Comparison of ENCODE assay signal across 19 cellular contexts in genomic region chr21:34818663-34819158, GRCh38.
DNase-seq lines count a peak whose midpoint lies in the region; ATAC-seq and TF ChIP-seq lines count a peak whose summit lies in the region.
"Had no signal": no experiment of that assay in that cellular context is flagged by ENCODE, and none has a peak within 500 bp of the region (broad histone marks: within the 10 kb centered on the region; RNA-seq: fewer than 3 reads in every experiment).

No MANE protein-coding gene starts in this region.

- H3K27ac Mint-ChIP-seq in mesothelial cell of epicardium: peak overlapping the region; percentile 52
- H3K27ac Mint-ChIP-seq: progenitor cell of endocrine pancreas; T-helper 1 cell treated with Interleukin-12 subunit alpha and Interleukin-12 subunit beta and Interleukin-4 antibody, amounts not matched to agents 30 μg/mL and 1 μg/mL, for 36 hours had no signal

- H3K27me3 ChIP-seq in colonic mucosa: no peaks in the 10 kb centered on the region
- H3K27me3 ChIP-seq: left lung had no signal

- DNase-seq in AG08395 (ENCODE audit: low spot score) (peak; percentile 40), RWPE1 (ENCODE audit: low spot score) (no peak), colonic mucosa (peak; percentile 13), mesothelial cell of epicardium (ENCODE audit: low spot score in 2 of 2, unreplicated experiment in 2 of 2) (no peak), NCI-H1436 (lab: John Stamatoyannopoulos, UW) (no peak), HPDE6-E6E7 (ENCODE audit: extremely low spot score) (no peak), lower leg skin (ENCODE audit: low spot score in 2 of 2) (no peak)
- DNase-seq: activated CD4-positive, CD25-positive, alpha-beta regulatory T cell treated with anti-CD3 and anti-CD28 coated beads, Interleukin-2, amount 50 U/mL, for 72 hours; amygdala; GF-D8; hippocampal formation; left lung; NCI-H2227 treated with DMSO at 0.1 percent for 48 hours had no signal

- no peaks in the 10 kb centered on the region for H3K9me3 ChIP-seq in colonic mucosa
- H3K9me3 ChIP-seq: HAP-1, left lung had no signal

- peaks cover 26% of the 10 kb centered on the region for H3K36me3 Mint-ChIP-seq in mesothelial cell of epicardium

- peaks cover 57% of the 10 kb centered on the region for H3K4me1 Mint-ChIP-seq in mesothelial cell of epicardium

- no peaks in the 10 kb centered on the region for H3K9me3 Mint-ChIP-seq in mesothelial cell of epicardium
- H3K9me3 Mint-ChIP-seq: T-helper 1 cell treated with Interleukin-12 subunit alpha and Interleukin-12 subunit beta and Interleukin-4 antibody, amounts not matched to agents 30 μg/mL and 1 μg/mL, for 36 hours had no signal

- intact Hi-C loops in colonic mucosa (cut with DNase I): no loop called here
- intact Hi-C loops in lower leg skin (cut with DNase I; ENCODE audit: low total_unique reads): no loop called here

- H3K4me3 ChIP-seq in colonic mucosa: no peak overlapping the region
- no peak overlapping the region for H3K4me3 ChIP-seq in lower leg skin (ENCODE audit: low read depth, poor library complexity, severe bottlenecking)
- H3K4me3 ChIP-seq: coronary artery, HAP-1, left lung had no signal

- peaks cover 3% of the 10 kb centered on the region for H3K4me1 ChIP-seq in colonic mucosa

- no peak for TF ChIP-seq POLR2A in lower leg skin (IDR thresholded peaks at IDR 0.05)

- peak overlapping the region; percentile 99 for H3K27ac ChIP-seq in RWPE1
- H3K27ac ChIP-seq in colonic mucosa: no peak overlapping the region
- H3K27ac ChIP-seq: left lung had no signal

- no peak for TF ChIP-seq CTCF in RWPE1 (conservative IDR thresholded peaks at IDR 0.05; ENCODE audit: low read depth)
- TF ChIP-seq CTCF in colonic mucosa (IDR thresholded peaks at IDR 0.05): no peak
- no peak for TF ChIP-seq CTCF in mesothelial cell of epicardium (IDR thresholded peaks at IDR 0.05; ENCODE audit: unreplicated experiment)
- TF ChIP-seq CTCF in lower leg skin (IDR thresholded peaks at IDR 0.05): no peak

- H3K36me3 ChIP-seq in colonic mucosa: no peaks in the 10 kb centered on the region
- H3K36me3 ChIP-seq: HAP-1 had no signal

- CTCF ChIA-PET in RWPE1 (lab: Yijun Ruan, JAX): interaction anchor here (2.5 kb wide), 1 partner anchor 73 kb away, joined by 8 read pairs; no protein-coding TSS in a partner anchor

- 41 to 48% methylated on average over 8 of the region's 8 CpGs for WGBS in lower leg skin, 2 donors

- H3K27me3 Mint-ChIP-seq in mesothelial cell of epicardium (ENCODE audit: low read depth): no peaks in the 10 kb centered on the region

- H3K9ac ChIP-seq in colonic mucosa (ENCODE audit: low read depth in 2 of 2, low read length in 2 of 2): no peak overlapping the region

- H3K4me3 Mint-ChIP-seq in mesothelial cell of epicardium: no peak overlapping the region
- H3K4me3 Mint-ChIP-seq: T-helper 1 cell treated with Interleukin-12 subunit alpha and Interleukin-12 subunit beta and Interleukin-4 antibody, amounts not matched to agents 30 μg/mL and 1 μg/mL, for 36 hours had no signal

- POLR2A ChIA-PET in RWPE1 (lab: Yijun Ruan, JAX; ENCODE audit: low non-redundant PET): interaction anchor here (0.7 kb wide), 1 partner anchor 15 kb away, joined by 9 read pairs; no protein-coding TSS in a partner anchor

- no peak for ATAC-seq in HG02981 (IDR thresholded peaks at IDR 0.05; ENCODE audit: unreplicated experiment)
- ATAC-seq: left lung, Right ventricle myocardium inferior had no signal

Comparison
In these comparisons a context has a peak if more than half of its experiments do, and no peak if none do; other contexts are left out.
1. DNase-seq: peak in AG08395 (single experiment) and colonic mucosa (single experiment); none in RWPE1 (single experiment), mesothelial cell of epicardium (0 of 2), NCI-H1436 (single experiment), HPDE6-E6E7 (single experiment) and lower leg skin (0 of 2).